Comparison of ENCODE assay signal across 13 cellular contexts in the genomic region with DNA sequence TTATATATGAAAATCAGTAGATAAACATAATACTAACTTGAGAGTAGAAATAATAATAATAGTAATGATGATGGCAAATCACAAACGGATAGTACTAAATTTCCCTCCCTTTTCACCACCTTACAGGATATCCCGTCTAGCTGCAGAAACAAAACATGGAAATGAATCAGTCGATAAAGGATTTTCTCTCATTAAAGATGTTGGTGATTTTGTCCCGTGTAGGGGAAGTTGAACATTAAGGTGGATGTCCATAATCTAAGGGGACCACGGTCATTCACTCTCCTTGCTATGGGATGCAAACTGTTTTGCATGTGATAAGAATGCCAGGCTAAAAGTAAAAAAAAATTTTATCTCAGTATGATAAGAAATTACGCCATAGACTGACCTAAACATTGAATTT.
DNase-seq lines count a peak whose midpoint lies in the region; ATAC-seq and TF ChIP-seq lines count a peak whose summit lies in the region.
"Had no signal": no experiment of that assay in that cellular context is flagged by ENCODE, and none has a peak within 500 bp of the region (broad histone marks: within the 10 kb centered on the region; RNA-seq: fewer than 3 reads in every experiment).

No MANE protein-coding gene starts in this region.

- no peak for TF ChIP-seq CTCF in heart right ventricle (IDR thresholded peaks at IDR 0.05)
- TF ChIP-seq CTCF in right atrium auricular region (IDR thresholded peaks at IDR 0.05): no peak
- no peak for TF ChIP-seq CTCF in endothelial cell (IDR thresholded peaks at IDR 0.05; ENCODE audit: unreplicated experiment)
- TF ChIP-seq CTCF in tibial artery (IDR thresholded peaks at IDR 0.05): no peak

- H3K36me3 ChIP-seq in heart right ventricle (no peaks in the 10 kb centered on the region), right atrium auricular region (no peaks in the 10 kb centered on the region), tibial artery (no peaks in the 10 kb centered on the region)
- H3K36me3 ChIP-seq: BLaER1 treated with 17β-estradiol and CSF1 and Interleukin-3, amounts not matched to agents 10 nM and 100 nM had no signal

- H3K4me1 ChIP-seq in heart right ventricle (peaks cover 4 to 35% (median 17%) of the 10 kb centered on the region in 9 donors), right atrium auricular region (peaks cover 0 to 28% of the 10 kb centered on the region in 2 donors), tibial artery (peaks cover 0 to 44% (median 8%) of the 10 kb centered on the region in 4 donors)

- H3K27me3 Mint-ChIP-seq in endothelial cell (ENCODE audit: unreplicated experiment): peaks cover 6% of the 10 kb centered on the region
- H3K27me3 Mint-ChIP-seq: CD4-positive, CD25-positive, alpha-beta regulatory T cell had no signal

- H3K27ac Mint-ChIP-seq in endothelial cell (ENCODE audit: unreplicated experiment): peak overlapping the region; percentile 99
- H3K27ac Mint-ChIP-seq: CD4-positive, CD25-positive, alpha-beta regulatory T cell; HFFc6 had no signal

- peaks cover 28% of the 10 kb centered on the region for H3K4me1 Mint-ChIP-seq in endothelial cell (ENCODE audit: unreplicated experiment)

- ATAC-seq in heart right ventricle (peak in 5 of 8 donors; percentile 19 to 52 (median 31)), HG02678 (IDR thresholded peaks at IDR 0.05; ENCODE audit: unreplicated experiment) (no peak), GM18517 (IDR thresholded peaks at IDR 0.05; ENCODE audit: unreplicated experiment) (no peak)

- H3K4me3 ChIP-seq in heart right ventricle: no peak overlapping the region
- H3K4me3 ChIP-seq in right atrium auricular region: no peak overlapping the region
- no peak overlapping the region for H3K4me3 ChIP-seq in tibial artery
- H3K4me3 ChIP-seq: BLaER1 treated with 17β-estradiol and CSF1 and Interleukin-3, amounts not matched to agents 10 nM and 100 nM had no signal

- H3K9me3 ChIP-seq in heart right ventricle: peaks cover 0 to 4% (median 0%) of the 10 kb centered on the region in 11 donors
- no peaks in the 10 kb centered on the region for H3K9me3 ChIP-seq in right atrium auricular region
- H3K9me3 ChIP-seq in tibial artery: no peaks in the 10 kb centered on the region

- no peaks in the 10 kb centered on the region for H3K9me3 Mint-ChIP-seq in endothelial cell (ENCODE audit: unreplicated experiment)
- H3K9me3 Mint-ChIP-seq: HFFc6 had no signal

- peaks cover 3% of the 10 kb centered on the region for H3K36me3 Mint-ChIP-seq in endothelial cell (ENCODE audit: low read depth, unreplicated experiment)
- H3K36me3 Mint-ChIP-seq: CD4-positive, CD25-positive, alpha-beta regulatory T cell had no signal

- H3K4me3 Mint-ChIP-seq in endothelial cell (ENCODE audit: unreplicated experiment): no peak overlapping the region
- H3K4me3 Mint-ChIP-seq: CD4-positive, CD25-positive, alpha-beta regulatory T cell; HFFc6 had no signal

- H3K27ac ChIP-seq in heart right ventricle: peak overlapping the region in 7 of 10 donors; percentile 26 to 87 (median 73)
- H3K27ac ChIP-seq in right atrium auricular region: no peak overlapping the region
- peak overlapping the region; percentile 79 to 82 for H3K27ac ChIP-seq in tibial artery

- H3K27me3 ChIP-seq in heart right ventricle (peaks cover 0 to 3% (median 0%) of the 10 kb centered on the region in 7 donors), right atrium auricular region (no peaks in the 10 kb centered on the region), tibial artery (no peaks in the 10 kb centered on the region)

- DNase-seq in heart right ventricle (no peak), right atrium auricular region (ENCODE audit: low spot score) (no peak), endothelial cell (ENCODE audit: low spot score) (no peak), lung microvascular endothelial cell (ENCODE audit: low read depth in 2 of 2) (peak; percentile 87 to 94), tibial artery (no peak), ureter (ENCODE audit: low spot score) (no peak)
- DNase-seq: 8988T; CD4-positive, CD25-positive, alpha-beta regulatory T cell; HCEC 1CT; HFFc6 had no signal

- 53 to 69% methylated on average over 6 of the region's 6 CpGs for WGBS in heart right ventricle, 2 donors

- intact Hi-C loops in heart right ventricle (cut with DNase I) (no loop called here), tibial artery (cut with DNase I; ENCODE audit: low total_unique reads) (no loop called here)

Comparison
In these comparisons a context has a peak if more than half of its experiments do, and no peak if none do; other contexts are left out.
1. H3K27ac ChIP-seq: peak in heart right ventricle (7 of 10) and tibial artery (2 of 2); none in right atrium auricular region (0 of 2).
2. ATAC-seq: peak in heart right ventricle (5 of 8); none in HG02678 (single experiment) and GM18517 (single experiment).
3. DNase-seq: peak in lung microvascular endothelial cell (2 of 2); none in heart right ventricle (0 of 2), right atrium auricular region (single experiment), endothelial cell (single experiment), tibial artery (0 of 2) and ureter (single experiment).